1 cellular context compared by ENCODE assay signal in genomic region chr2:202035089-202035940, GRCh38.
TF ChIP-seq lines count a peak whose summit lies in the region.

No MANE protein-coding gene starts in this region.

TF ChIP-seq in WTC11, 78 proteins besides CTCF, POLR2A, EP300 and RAD21 (continued from another document and continues in another):
- TF ChIP-seq, protein P1, sequence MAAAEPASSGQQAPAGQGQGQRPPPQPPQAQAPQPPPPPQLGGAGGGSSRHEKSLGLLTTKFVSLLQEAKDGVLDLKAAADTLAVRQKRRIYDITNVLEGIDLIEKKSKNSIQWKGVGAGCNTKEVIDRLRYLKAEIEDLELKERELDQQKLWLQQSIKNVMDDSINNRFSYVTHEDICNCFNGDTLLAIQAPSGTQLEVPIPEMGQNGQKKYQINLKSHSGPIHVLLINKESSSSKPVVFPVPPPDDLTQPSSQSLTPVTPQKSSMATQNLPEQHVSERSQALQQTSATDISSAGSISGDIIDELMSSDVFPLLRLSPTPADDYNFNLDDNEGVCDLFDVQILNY (CRISPR knock-in tag; IDR thresholded peaks at IDR 0.05) = no peak
- TF ChIP-seq FOXP1 (CRISPR knock-in tag; IDR thresholded peaks at IDR 0.05; ENCODE audit: borderline replicate concordance) (peak; percentile 57; the same call in 1 of the 2 replicates), MYBL2 (CRISPR knock-in tag; IDR thresholded peaks at IDR 0.05) (peak; percentile 62), OVOL2 (CRISPR knock-in tag; IDR thresholded peaks at IDR 0.05; ENCODE audit: borderline replicate concordance) (no peak), ESRRA (CRISPR knock-in tag; IDR thresholded peaks at IDR 0.05; ENCODE audit: borderline replicate concordance) (peak; percentile 76), CBFB (CRISPR knock-in tag; IDR thresholded peaks at IDR 0.05; ENCODE audit: low read depth) (no peak), ZNF416 (CRISPR knock-in tag; IDR thresholded peaks at IDR 0.05) (no peak), FOXP4 (CRISPR knock-in tag; IDR thresholded peaks at IDR 0.05) (no peak), RORB (CRISPR knock-in tag; IDR thresholded peaks at IDR 0.05) (no peak), CREM (CRISPR knock-in tag; IDR thresholded peaks at IDR 0.05) (no peak), GABPB1 (CRISPR knock-in tag; IDR thresholded peaks at IDR 0.05) (no peak), ZNF423 (CRISPR knock-in tag; IDR thresholded peaks at IDR 0.05) (no peak), SOX15 (CRISPR knock-in tag; IDR thresholded peaks at IDR 0.05) (no peak), ZNF263 (CRISPR knock-in tag; IDR thresholded peaks at IDR 0.05; ENCODE audit: low read depth) (no peak), JUN (CRISPR knock-in tag; IDR thresholded peaks at IDR 0.05) (no peak), TCF7 (CRISPR knock-in tag; IDR thresholded peaks at IDR 0.05; ENCODE audit: low read depth) (peak; percentile 74), TP53 (CRISPR knock-in tag; IDR thresholded peaks at IDR 0.05) (no peak), ATF1 (CRISPR knock-in tag; IDR thresholded peaks at IDR 0.05) (no peak), SP1 (CRISPR knock-in tag; conservative IDR thresholded peaks at IDR 0.05) (0 out of 2 replicates have a peak, but pooled peaks have one; percentile 57), PRRX2 (CRISPR knock-in tag; IDR thresholded peaks at IDR 0.05) (no peak), SMAD4 (CRISPR knock-in tag; IDR thresholded peaks at IDR 0.05) (no peak), ZNF317 (CRISPR knock-in tag; IDR thresholded peaks at IDR 0.05; ENCODE audit: borderline replicate concordance, low read depth) (no peak), ETV6 (CRISPR knock-in tag; IDR thresholded peaks at IDR 0.05) (no peak), HMGA2 (CRISPR knock-in tag; IDR thresholded peaks at IDR 0.05) (no peak), CREB1 (CRISPR knock-in tag; IDR thresholded peaks at IDR 0.05) (peak; percentile 26; the same call in 1 of the 2 replicates), NFATC4 (CRISPR knock-in tag; IDR thresholded peaks at IDR 0.05) (no peak), ZNF138 (CRISPR knock-in tag; conservative IDR thresholded peaks at IDR 0.05) (no peak; the same call in 1 of the 2 replicates), JAZF1 (CRISPR knock-in tag; IDR thresholded peaks at IDR 0.05) (no peak), GTF2I (CRISPR knock-in tag; conservative IDR thresholded peaks at IDR 0.05) (no peak), MXD4 (CRISPR knock-in tag; IDR thresholded peaks at IDR 0.05; ENCODE audit: borderline replicate concordance) (no peak), NR1H2 (CRISPR knock-in tag; IDR thresholded peaks at IDR 0.05) (no peak), ZNF396 (CRISPR knock-in tag; IDR thresholded peaks at IDR 0.05; ENCODE audit: borderline replicate concordance) (no peak)
- TF ChIP-seq, protein P2, sequence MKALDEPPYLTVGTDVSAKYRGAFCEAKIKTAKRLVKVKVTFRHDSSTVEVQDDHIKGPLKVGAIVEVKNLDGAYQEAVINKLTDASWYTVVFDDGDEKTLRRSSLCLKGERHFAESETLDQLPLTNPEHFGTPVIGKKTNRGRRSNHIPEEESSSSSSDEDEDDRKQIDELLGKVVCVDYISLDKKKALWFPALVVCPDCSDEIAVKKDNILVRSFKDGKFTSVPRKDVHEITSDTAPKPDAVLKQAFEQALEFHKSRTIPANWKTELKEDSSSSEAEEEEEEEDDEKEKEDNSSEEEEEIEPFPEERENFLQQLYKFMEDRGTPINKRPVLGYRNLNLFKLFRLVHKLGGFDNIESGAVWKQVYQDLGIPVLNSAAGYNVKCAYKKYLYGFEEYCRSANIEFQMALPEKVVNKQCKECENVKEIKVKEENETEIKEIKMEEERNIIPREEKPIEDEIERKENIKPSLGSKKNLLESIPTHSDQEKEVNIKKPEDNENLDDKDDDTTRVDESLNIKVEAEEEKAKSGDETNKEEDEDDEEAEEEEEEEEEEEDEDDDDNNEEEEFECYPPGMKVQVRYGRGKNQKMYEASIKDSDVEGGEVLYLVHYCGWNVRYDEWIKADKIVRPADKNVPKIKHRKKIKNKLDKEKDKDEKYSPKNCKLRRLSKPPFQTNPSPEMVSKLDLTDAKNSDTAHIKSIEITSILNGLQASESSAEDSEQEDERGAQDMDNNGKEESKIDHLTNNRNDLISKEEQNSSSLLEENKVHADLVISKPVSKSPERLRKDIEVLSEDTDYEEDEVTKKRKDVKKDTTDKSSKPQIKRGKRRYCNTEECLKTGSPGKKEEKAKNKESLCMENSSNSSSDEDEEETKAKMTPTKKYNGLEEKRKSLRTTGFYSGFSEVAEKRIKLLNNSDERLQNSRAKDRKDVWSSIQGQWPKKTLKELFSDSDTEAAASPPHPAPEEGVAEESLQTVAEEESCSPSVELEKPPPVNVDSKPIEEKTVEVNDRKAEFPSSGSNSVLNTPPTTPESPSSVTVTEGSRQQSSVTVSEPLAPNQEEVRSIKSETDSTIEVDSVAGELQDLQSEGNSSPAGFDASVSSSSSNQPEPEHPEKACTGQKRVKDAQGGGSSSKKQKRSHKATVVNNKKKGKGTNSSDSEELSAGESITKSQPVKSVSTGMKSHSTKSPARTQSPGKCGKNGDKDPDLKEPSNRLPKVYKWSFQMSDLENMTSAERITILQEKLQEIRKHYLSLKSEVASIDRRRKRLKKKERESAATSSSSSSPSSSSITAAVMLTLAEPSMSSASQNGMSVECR (CRISPR knock-in tag; IDR thresholded peaks at IDR 0.05; ENCODE audit: borderline replicate concordance) = peak; percentile 84
- TF ChIP-seq, protein P3, sequence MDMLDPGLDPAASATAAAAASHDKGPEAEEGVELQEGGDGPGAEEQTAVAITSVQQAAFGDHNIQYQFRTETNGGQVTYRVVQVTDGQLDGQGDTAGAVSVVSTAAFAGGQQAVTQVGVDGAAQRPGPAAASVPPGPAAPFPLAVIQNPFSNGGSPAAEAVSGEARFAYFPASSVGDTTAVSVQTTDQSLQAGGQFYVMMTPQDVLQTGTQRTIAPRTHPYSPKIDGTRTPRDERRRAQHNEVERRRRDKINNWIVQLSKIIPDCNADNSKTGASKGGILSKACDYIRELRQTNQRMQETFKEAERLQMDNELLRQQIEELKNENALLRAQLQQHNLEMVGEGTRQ (CRISPR knock-in tag; IDR thresholded peaks at IDR 0.05) = 0 out of 2 replicates have a peak, but pooled peaks have one; percentile 38
- TF ChIP-seq, protein P4, sequence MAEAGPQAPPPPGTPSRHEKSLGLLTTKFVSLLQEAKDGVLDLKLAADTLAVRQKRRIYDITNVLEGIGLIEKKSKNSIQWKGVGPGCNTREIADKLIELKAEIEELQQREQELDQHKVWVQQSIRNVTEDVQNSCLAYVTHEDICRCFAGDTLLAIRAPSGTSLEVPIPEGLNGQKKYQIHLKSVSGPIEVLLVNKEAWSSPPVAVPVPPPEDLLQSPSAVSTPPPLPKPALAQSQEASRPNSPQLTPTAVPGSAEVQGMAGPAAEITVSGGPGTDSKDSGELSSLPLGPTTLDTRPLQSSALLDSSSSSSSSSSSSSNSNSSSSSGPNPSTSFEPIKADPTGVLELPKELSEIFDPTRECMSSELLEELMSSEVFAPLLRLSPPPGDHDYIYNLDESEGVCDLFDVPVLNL (CRISPR knock-in tag; IDR thresholded peaks at IDR 0.05; ENCODE audit: borderline replicate concordance, low read depth) = no peak; the same call in none of the 2 replicates
- TF ChIP-seq, protein P5, sequence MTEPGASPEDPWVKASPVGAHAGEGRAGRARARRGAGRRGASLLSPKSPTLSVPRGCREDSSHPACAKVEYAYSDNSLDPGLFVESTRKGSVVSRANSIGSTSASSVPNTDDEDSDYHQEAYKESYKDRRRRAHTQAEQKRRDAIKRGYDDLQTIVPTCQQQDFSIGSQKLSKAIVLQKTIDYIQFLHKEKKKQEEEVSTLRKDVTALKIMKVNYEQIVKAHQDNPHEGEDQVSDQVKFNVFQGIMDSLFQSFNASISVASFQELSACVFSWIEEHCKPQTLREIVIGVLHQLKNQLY (CRISPR knock-in tag; IDR thresholded peaks at IDR 0.05) = peak; percentile 91; the same call in 1 of the 2 replicates
- TF ChIP-seq, protein P6, sequence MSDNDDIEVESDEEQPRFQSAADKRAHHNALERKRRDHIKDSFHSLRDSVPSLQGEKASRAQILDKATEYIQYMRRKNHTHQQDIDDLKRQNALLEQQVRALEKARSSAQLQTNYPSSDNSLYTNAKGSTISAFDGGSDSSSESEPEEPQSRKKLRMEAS (CRISPR knock-in tag; IDR thresholded peaks at IDR 0.05) = peak; percentile 91; the same call in 1 of the 2 replicates
- TF ChIP-seq, protein P7, sequence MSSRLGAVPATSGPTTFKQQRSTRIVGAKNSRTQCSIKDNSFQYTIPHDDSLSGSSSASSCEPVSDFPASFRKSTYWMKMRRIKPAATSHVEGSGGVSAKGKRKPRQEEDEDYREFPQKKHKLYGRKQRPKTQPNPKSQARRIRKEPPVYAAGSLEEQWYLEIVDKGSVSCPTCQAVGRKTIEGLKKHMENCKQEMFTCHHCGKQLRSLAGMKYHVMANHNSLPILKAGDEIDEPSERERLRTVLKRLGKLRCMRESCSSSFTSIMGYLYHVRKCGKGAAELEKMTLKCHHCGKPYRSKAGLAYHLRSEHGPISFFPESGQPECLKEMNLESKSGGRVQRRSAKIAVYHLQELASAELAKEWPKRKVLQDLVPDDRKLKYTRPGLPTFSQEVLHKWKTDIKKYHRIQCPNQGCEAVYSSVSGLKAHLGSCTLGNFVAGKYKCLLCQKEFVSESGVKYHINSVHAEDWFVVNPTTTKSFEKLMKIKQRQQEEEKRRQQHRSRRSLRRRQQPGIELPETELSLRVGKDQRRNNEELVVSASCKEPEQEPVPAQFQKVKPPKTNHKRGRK (CRISPR knock-in tag; IDR thresholded peaks at IDR 0.05; ENCODE audit: borderline replicate concordance) = no peak
- TF ChIP-seq, protein P8, sequence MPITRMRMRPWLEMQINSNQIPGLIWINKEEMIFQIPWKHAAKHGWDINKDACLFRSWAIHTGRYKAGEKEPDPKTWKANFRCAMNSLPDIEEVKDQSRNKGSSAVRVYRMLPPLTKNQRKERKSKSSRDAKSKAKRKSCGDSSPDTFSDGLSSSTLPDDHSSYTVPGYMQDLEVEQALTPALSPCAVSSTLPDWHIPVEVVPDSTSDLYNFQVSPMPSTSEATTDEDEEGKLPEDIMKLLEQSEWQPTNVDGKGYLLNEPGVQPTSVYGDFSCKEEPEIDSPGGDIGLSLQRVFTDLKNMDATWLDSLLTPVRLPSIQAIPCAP (CRISPR knock-in tag; IDR thresholded peaks at IDR 0.05) = no peak
- TF ChIP-seq, protein P9, sequence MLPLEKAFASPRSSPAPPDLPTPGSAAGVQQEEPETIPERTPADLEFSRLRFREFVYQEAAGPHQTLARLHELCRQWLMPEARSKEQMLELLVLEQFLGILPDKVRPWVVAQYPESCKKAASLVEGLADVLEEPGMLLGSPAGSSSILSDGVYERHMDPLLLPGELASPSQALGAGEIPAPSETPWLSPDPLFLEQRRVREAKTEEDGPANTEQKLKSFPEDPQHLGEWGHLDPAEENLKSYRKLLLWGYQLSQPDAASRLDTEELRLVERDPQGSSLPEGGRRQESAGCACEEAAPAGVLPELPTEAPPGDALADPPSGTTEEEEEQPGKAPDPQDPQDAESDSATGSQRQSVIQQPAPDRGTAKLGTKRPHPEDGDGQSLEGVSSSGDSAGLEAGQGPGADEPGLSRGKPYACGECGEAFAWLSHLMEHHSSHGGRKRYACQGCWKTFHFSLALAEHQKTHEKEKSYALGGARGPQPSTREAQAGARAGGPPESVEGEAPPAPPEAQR (CRISPR knock-in tag; IDR thresholded peaks at IDR 0.05) = no peak
- TF ChIP-seq, protein P10, sequence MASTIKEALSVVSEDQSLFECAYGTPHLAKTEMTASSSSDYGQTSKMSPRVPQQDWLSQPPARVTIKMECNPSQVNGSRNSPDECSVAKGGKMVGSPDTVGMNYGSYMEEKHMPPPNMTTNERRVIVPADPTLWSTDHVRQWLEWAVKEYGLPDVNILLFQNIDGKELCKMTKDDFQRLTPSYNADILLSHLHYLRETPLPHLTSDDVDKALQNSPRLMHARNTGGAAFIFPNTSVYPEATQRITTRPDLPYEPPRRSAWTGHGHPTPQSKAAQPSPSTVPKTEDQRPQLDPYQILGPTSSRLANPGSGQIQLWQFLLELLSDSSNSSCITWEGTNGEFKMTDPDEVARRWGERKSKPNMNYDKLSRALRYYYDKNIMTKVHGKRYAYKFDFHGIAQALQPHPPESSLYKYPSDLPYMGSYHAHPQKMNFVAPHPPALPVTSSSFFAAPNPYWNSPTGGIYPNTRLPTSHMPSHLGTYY (CRISPR knock-in tag; IDR thresholded peaks at IDR 0.05) = 0 out of 2 replicates have a peak, but pooled peaks have one; percentile 57
- TF ChIP-seq, protein P11, sequence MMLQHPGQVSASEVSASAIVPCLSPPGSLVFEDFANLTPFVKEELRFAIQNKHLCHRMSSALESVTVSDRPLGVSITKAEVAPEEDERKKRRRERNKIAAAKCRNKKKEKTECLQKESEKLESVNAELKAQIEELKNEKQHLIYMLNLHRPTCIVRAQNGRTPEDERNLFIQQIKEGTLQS (CRISPR knock-in tag; conservative IDR thresholded peaks at IDR 0.05) = no peak
- TF ChIP-seq, protein P12, sequence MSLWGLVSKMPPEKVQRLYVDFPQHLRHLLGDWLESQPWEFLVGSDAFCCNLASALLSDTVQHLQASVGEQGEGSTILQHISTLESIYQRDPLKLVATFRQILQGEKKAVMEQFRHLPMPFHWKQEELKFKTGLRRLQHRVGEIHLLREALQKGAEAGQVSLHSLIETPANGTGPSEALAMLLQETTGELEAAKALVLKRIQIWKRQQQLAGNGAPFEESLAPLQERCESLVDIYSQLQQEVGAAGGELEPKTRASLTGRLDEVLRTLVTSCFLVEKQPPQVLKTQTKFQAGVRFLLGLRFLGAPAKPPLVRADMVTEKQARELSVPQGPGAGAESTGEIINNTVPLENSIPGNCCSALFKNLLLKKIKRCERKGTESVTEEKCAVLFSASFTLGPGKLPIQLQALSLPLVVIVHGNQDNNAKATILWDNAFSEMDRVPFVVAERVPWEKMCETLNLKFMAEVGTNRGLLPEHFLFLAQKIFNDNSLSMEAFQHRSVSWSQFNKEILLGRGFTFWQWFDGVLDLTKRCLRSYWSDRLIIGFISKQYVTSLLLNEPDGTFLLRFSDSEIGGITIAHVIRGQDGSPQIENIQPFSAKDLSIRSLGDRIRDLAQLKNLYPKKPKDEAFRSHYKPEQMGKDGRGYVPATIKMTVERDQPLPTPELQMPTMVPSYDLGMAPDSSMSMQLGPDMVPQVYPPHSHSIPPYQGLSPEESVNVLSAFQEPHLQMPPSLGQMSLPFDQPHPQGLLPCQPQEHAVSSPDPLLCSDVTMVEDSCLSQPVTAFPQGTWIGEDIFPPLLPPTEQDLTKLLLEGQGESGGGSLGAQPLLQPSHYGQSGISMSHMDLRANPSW (CRISPR knock-in tag; conservative IDR thresholded peaks at IDR 0.05; ENCODE audit: low read depth) = no peak
